10 cellular contexts compared by ENCODE assay signal in the genomic region with DNA sequence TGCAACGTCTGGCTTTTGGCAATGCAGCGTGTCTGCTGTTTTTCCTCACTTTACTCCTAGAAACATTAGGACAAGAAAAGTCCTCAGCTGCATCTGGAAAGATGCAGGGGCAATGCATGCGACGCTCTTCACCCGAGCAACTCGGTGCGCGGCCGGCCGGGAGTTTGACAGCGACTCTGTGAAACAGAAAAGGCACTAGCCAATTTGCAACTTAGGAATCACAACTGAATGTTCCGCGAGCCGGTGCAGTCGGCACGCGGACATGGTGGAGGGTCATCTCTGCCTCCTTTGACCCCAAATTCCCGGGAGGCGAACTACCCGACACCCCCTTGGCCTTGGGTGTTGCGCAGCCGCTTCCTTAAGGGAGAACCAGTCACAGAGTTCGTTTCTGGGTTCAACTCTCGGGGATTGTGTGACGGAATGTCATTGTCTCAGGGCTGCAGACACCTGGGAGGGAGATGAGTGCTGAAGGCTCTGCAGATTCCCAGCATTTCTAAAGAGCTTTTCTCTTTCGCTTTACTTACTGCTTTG. TPM values are rescaled to one million over a fixed set of nuclear protein-coding genes. Genes with fewer than 3 reads are reported as not detected.
DNase-seq lines count a peak whose midpoint lies in the region; ATAC-seq and TF ChIP-seq lines count a peak whose summit lies in the region.
"Had no signal": no experiment of that assay in that cellular context is flagged by ENCODE, and none has a peak within 500 bp of the region (broad histone marks: within the 10 kb centered on the region; RNA-seq: fewer than 3 reads in every experiment).

No MANE protein-coding gene starts in this region.

- H3K27me3 ChIP-seq in smooth muscle cell (ENCODE audit: low read depth) = peaks cover 84% of the 10 kb centered on the region

- H4K20me1 ChIP-seq in smooth muscle cell (ENCODE audit: low read depth) = no peaks in the 10 kb centered on the region

- TF ChIP-seq POLR2A in erythroblast (IDR thresholded peaks at IDR 0.05; ENCODE audit: low read length) = peak; percentile 12

- H3K9me3 ChIP-seq in smooth muscle cell (replicated peaks; ENCODE audit: low read depth) = no peaks in the 10 kb centered on the region

- no peak overlapping the region for H3K4me3 ChIP-seq in smooth muscle cell

- peak overlapping the region; percentile 81 for H3K4me2 ChIP-seq in smooth muscle cell

- ATAC-seq in HG03354 (IDR thresholded peaks at IDR 0.05; ENCODE audit: poor library complexity, severe bottlenecking, unreplicated experiment) = peak; percentile 30

- H3K9ac ChIP-seq in smooth muscle cell (ENCODE audit: low read depth) = no peak overlapping the region

- WGBS in smooth muscle cell (ENCODE audit: low lambda C conversion rate) = 41% methylated on average over 26 of the region's 26 CpGs

- DNase-seq in DMS53 (lab: John Stamatoyannopoulos, UW) (peak; percentile 42), DMS53 treated with DMSO at 0.1 percent for 48 hours (lab: John Stamatoyannopoulos, UW; ENCODE audit: unreplicated experiment) (no peak), erythroblast (lab: John Stamatoyannopoulos, UW) (peak; percentile 31 to 35), smooth muscle cell (lab: John Stamatoyannopoulos, UW; ENCODE audit: unreplicated experiment) (no peak), SHP77 treated with DMSO at 0.1 percent for 48 hours (lab: John Stamatoyannopoulos, UW) (no peak), NCI-H446 treated with DMSO at 0.1 percent for 48 hours (lab: John Stamatoyannopoulos, UW) (no peak), NCI-H510A (lab: John Stamatoyannopoulos, UW) (no peak)
- DNase-seq: NCI-H1092 treated with DMSO at 0.1 percent for 48 hours had no signal

- TF ChIP-seq CTCF in smooth muscle cell (IDR thresholded peaks at IDR 0.05; ENCODE audit: borderline replicate concordance, insufficient read depth, poor library complexity, severe bottlenecking) = no peak

- no peaks in the 10 kb centered on the region for H3K36me3 ChIP-seq in smooth muscle cell (ENCODE audit: low read depth)

- no peaks in the 10 kb centered on the region for H3F3A ChIP-seq in smooth muscle cell (ENCODE audit: low read depth)

- no peak overlapping the region for H3K27ac ChIP-seq in smooth muscle cell (ENCODE audit: low read depth)
- H3K27ac ChIP-seq: 22Rv1 had no signal

- H2AFZ ChIP-seq in smooth muscle cell (ENCODE audit: low read depth) = no peak overlapping the region

- no peaks in the 10 kb centered on the region for H3K79me2 ChIP-seq in smooth muscle cell (ENCODE audit: low read depth)

- H3K4me1 ChIP-seq in smooth muscle cell (ENCODE audit: low read depth) = peaks cover 9% of the 10 kb centered on the region

RNA-seq across cellular contexts. Expression of gene NR4A2, which starts 9.8 kb away (rescaled TPM):
- total RNA-seq in smooth muscle cell = 6.7 and 12.3 TPM in 2 replicates
- polyA plus RNA-seq in smooth muscle cell = 14.1 and 14.5 TPM in 2 replicates

Comparison
In these comparisons a context has a peak if more than half of its experiments do, and no peak if none do; other contexts are left out.
1. DNase-seq: peak in DMS53 (single experiment) and erythroblast (2 of 2); none in DMS53 treated with DMSO at 0.1 percent for 48 hours (single experiment), smooth muscle cell (single experiment), SHP77 treated with DMSO at 0.1 percent for 48 hours (single experiment), NCI-H446 treated with DMSO at 0.1 percent for 48 hours (single experiment) and NCI-H510A (single experiment).